21 cellular contexts compared by ENCODE assay signal in genomic region chr12:125454786-125455450, GRCh38.
DNase-seq lines count a peak whose midpoint lies in the region; ATAC-seq and FAIRE-seq lines count a peak whose summit lies in the region.
"Had no signal": no experiment of that assay in that cellular context is flagged by ENCODE, and none has a peak within 500 bp of the region (broad histone marks: within the 10 kb centered on the region; RNA-seq: fewer than 3 reads in every experiment).

No MANE protein-coding gene starts in this region.

- H3K27ac ChIP-seq in angular gyrus (ENCODE audit: low read depth, low read length) (peak overlapping the region; percentile 91), small intestine (ENCODE audit: low read depth in 1 of 2, low read length in 1 of 2) (no peak overlapping the region)
- H3K27ac ChIP-seq: RWPE1 had no signal

- no peak overlapping the region for H3K4me3 ChIP-seq in small intestine (ENCODE audit: low read depth in 1 of 2, low read length in 2 of 2)
- H3K4me3 ChIP-seq: MG63 had no signal

- no peak for ATAC-seq in GM19035 (IDR thresholded peaks at IDR 0.05; ENCODE audit: unreplicated experiment)

- H3K27me3 ChIP-seq in small intestine (ENCODE audit: control insufficient read depth in 2 of 2, insufficient read depth in 2 of 2, low read length in 2 of 2), result no peaks in the 10 kb centered on the region
- H3K27me3 ChIP-seq: MG63 had no signal

- H3K36me3 ChIP-seq in small intestine (ENCODE audit: control insufficient read depth in 2 of 2, insufficient read depth in 2 of 2, low read length in 2 of 2), result no peaks in the 10 kb centered on the region
- H3K36me3 ChIP-seq: MG63 had no signal

- WGBS in small intestine, 3 donors, result 42 to 61% (median 47%) methylated on average over 7 of the region's 7 CpGs

- no peaks in the 10 kb centered on the region for H3K4me1 ChIP-seq in small intestine (ENCODE audit: control insufficient read depth in 2 of 2, insufficient read depth in 1 of 2, low read depth in 1 of 2, low read length in 1 of 2)

- DNase-seq in Ammon's horn (ENCODE audit: low spot score) (peak; percentile 71), globus pallidus (ENCODE audit: low spot score) (peak; percentile 63), midbrain (lab: John Stamatoyannopoulos, UW) (peak; percentile 56), CD1c-positive myeloid dendritic cell (ENCODE audit: extremely low spot score) (no peak), small intestine (no peak), DMS114 treated with DMSO at 0.1 percent for 48 hours (lab: John Stamatoyannopoulos, UW; ENCODE audit: unreplicated experiment) (no peak)
- DNase-seq: 8988T; DMS53; EL; GF-D8; HFFc6; MG63; NCI-H1417; NCI-H1694 treated with DMSO at 0.1 percent for 48 hours; NCI-H69; NK-92 treated with Interleukin-12 subunit alpha and Interleukin-12 subunit beta, amount 100 ng/mL, for 24 hours; SHP77 treated with DMSO at 0.1 percent for 48 hours had no signal

- H3K9me3 ChIP-seq in small intestine (ENCODE audit: control insufficient read depth, low read depth), result no peaks in the 10 kb centered on the region
- H3K9me3 ChIP-seq: MG63 had no signal

- no peak for FAIRE-seq in small intestine (lab: Jason Lieb, UNC)
- FAIRE-seq: H54 had no signal

Comparison
In these comparisons a context has a peak if more than half of its experiments do, and no peak if none do; other contexts are left out.
1. DNase-seq: peak in Ammon's horn (single experiment), globus pallidus (single experiment) and midbrain (single experiment); none in CD1c-positive myeloid dendritic cell (single experiment), small intestine (single experiment) and DMS114 treated with DMSO at 0.1 percent for 48 hours (single experiment).